ENCODE assay signal across 11 cellular contexts in the genomic region with DNA sequence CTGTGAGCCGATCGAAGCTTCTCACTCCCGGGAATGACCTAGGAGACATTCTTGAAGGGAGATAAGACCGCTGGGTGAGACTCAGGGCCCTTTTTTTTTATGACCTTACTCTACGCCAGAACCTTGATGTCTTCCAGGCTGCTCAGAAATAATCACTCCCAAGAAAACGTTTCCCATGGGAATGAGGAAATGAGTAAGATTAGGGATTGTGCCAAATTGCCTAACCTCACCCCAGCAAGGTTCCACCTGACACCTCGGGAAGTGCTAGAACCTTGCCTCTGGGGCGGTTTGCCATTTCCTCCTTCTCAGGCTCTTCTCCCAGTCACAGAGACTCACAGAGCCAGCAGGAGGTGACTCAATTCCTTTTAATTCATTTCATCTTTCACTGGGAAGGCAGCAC. TPM values are rescaled to one million over a fixed set of nuclear protein-coding genes. Genes with fewer than 3 reads are reported as not detected.
DNase-seq lines count a peak whose midpoint lies in the region; ATAC-seq, FAIRE-seq and TF ChIP-seq lines count a peak whose summit lies in the region.
"Had no signal": no experiment of that assay in that cellular context is flagged by ENCODE, and none has a peak within 500 bp of the region (broad histone marks: within the 10 kb centered on the region; RNA-seq: fewer than 3 reads in every experiment).

No MANE protein-coding gene starts in this region.

- POLR2A ChIA-PET in WTC11 (lab: Charles Lee): no interaction called here

- no peaks in the 10 kb centered on the region for H3K9me3 Mint-ChIP-seq in WTC11

- peaks cover 11% of the 10 kb centered on the region for H3K4me1 Mint-ChIP-seq in WTC11

- TF ChIP-seq CTCF in RWPE2 (IDR thresholded peaks at IDR 0.05; ENCODE audit: poor library complexity, severe bottlenecking): no peak
- TF ChIP-seq CTCF in fibroblast of villous mesenchyme (IDR thresholded peaks at IDR 0.05; ENCODE audit: insufficient read depth, low read depth, low read length): no peak
- no peak for TF ChIP-seq CTCF in WTC11 (IDR thresholded peaks at IDR 0.05)

- peaks cover 37% of the 10 kb centered on the region for H3K27me3 Mint-ChIP-seq in WTC11 (ENCODE audit: low read depth)

- DNase-seq in ELR (ENCODE audit: low read depth) (peak; percentile 96), RWPE2 (ENCODE audit: low spot score) (peak; percentile 85), fibroblast of villous mesenchyme (ENCODE audit: low read depth) (peak; percentile 99), pulmonary artery endothelial cell (ENCODE audit: low read depth, low spot score) (peak; percentile 90), WTC11 (ENCODE audit: low spot score) (no peak), GM12891 (ENCODE audit: insufficient read length, low spot score) (no peak), NCI-H510A (lab: John Stamatoyannopoulos, UW) (no peak), H7 (no peak)
- DNase-seq: stimulated activated CD4-positive, alpha-beta T cell treated with anti-CD3 and anti-CD28 coated beads, Interleukin-12 subunit alpha, Interleukin-12 subunit beta, amount 100 ng/mL, for 4 hours had no signal

- peaks cover 30% of the 10 kb centered on the region for H3K4me1 ChIP-seq in RWPE2 (ENCODE audit: insufficient read depth, poor library complexity, severe bottlenecking)

- H3K27ac Mint-ChIP-seq in WTC11: no peak overlapping the region

- ATAC-seq in RWPE2 (ENCODE audit: low read depth) (peak; percentile 69), WTC11 (no peak)
- ATAC-seq: GM12878 had no signal

- no peaks in the 10 kb centered on the region for H3K36me3 Mint-ChIP-seq in WTC11

- H3K36me3 ChIP-seq in RWPE2 (ENCODE audit: low read depth) (no peaks in the 10 kb centered on the region), H7 (replicated peaks; ENCODE audit: control insufficient read depth, insufficient read depth, low read length) (no peaks in the 10 kb centered on the region)
- H3K36me3 ChIP-seq: cardiac muscle cell had no signal

- CTCF ChIA-PET in WTC11 (lab: Charles Lee): interaction anchor here (3.6 kb wide), 1 partner anchor 80 kb away, joined by 16 read pairs; no protein-coding TSS in a partner anchor

- no peak for TF ChIP-seq POLR2A in GM12891 (IDR thresholded peaks at IDR 0.05; ENCODE audit: low read depth, low read length)

- H3K4me3 Mint-ChIP-seq in WTC11: no peak overlapping the region

- H3K27ac ChIP-seq in RWPE2 (ENCODE audit: poor library complexity, severe bottlenecking): peak overlapping the region; percentile 69
- H3K27ac ChIP-seq: cardiac muscle cell had no signal

- no peaks in the 10 kb centered on the region for H3K9me3 ChIP-seq in RWPE2 (ENCODE audit: severe bottlenecking)

- FAIRE-seq in GM12891 (lab: Jason Lieb, UNC): no peak
- FAIRE-seq: GM12878 had no signal

- H3K27me3 ChIP-seq in RWPE2 (ENCODE audit: insufficient read depth, poor library complexity, severe bottlenecking) (no peaks in the 10 kb centered on the region), H7 (ENCODE audit: control insufficient read depth, insufficient read depth, low read length) (peaks cover 18% of the 10 kb centered on the region)
- H3K27me3 ChIP-seq: cardiac muscle cell had no signal

- no peak overlapping the region for H3K4me3 ChIP-seq in RWPE2 (ENCODE audit: severe bottlenecking)
- peak overlapping the region; percentile 17 for H3K4me3 ChIP-seq in fibroblast of villous mesenchyme (ENCODE audit: low read depth, low read length)
- no peak overlapping the region for H3K4me3 ChIP-seq in H7 (ENCODE audit: insufficient read depth, low read depth, low read length)
- H3K4me3 ChIP-seq: cardiac muscle cell, GM12878 had no signal

TF ChIP-seq in WTC11, 78 proteins besides CTCF, POLR2A, EP300 and RAD21:
- TF ChIP-seq RORB (CRISPR knock-in tag; IDR thresholded peaks at IDR 0.05): no peak
- TF ChIP-seq GABPB1 (CRISPR knock-in tag; IDR thresholded peaks at IDR 0.05): no peak
- no peak for TF ChIP-seq FOXP1 (CRISPR knock-in tag; IDR thresholded peaks at IDR 0.05; ENCODE audit: borderline replicate concordance)
- TF ChIP-seq MXD4 (CRISPR knock-in tag; IDR thresholded peaks at IDR 0.05; ENCODE audit: borderline replicate concordance): no peak
- TF ChIP-seq, protein P1, sequence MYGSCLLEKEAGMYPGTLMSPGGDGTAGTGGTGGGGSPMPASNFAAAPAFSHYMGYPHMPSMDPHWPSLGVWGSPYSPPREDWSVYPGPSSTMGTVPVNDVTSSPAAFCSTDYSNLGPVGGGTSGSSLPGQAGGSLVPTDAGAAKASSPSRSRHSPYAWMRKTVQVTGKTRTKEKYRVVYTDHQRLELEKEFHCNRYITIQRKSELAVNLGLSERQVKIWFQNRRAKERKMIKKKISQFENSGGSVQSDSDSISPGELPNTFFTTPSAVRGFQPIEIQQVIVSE (CRISPR knock-in tag; IDR thresholded peaks at IDR 0.05; ENCODE audit: borderline replicate concordance): no peak
- no peak for TF ChIP-seq CBFB (CRISPR knock-in tag; IDR thresholded peaks at IDR 0.05; ENCODE audit: low read depth)
- no peak for TF ChIP-seq ZNF423 (CRISPR knock-in tag; IDR thresholded peaks at IDR 0.05)
- TF ChIP-seq ATF1 (CRISPR knock-in tag; IDR thresholded peaks at IDR 0.05): no peak
- TF ChIP-seq NFATC4 (CRISPR knock-in tag; IDR thresholded peaks at IDR 0.05): no peak
- TF ChIP-seq, protein P2, sequence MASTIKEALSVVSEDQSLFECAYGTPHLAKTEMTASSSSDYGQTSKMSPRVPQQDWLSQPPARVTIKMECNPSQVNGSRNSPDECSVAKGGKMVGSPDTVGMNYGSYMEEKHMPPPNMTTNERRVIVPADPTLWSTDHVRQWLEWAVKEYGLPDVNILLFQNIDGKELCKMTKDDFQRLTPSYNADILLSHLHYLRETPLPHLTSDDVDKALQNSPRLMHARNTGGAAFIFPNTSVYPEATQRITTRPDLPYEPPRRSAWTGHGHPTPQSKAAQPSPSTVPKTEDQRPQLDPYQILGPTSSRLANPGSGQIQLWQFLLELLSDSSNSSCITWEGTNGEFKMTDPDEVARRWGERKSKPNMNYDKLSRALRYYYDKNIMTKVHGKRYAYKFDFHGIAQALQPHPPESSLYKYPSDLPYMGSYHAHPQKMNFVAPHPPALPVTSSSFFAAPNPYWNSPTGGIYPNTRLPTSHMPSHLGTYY (CRISPR knock-in tag; IDR thresholded peaks at IDR 0.05): no peak
- no peak for TF ChIP-seq NFE2L1 (CRISPR knock-in tag; IDR thresholded peaks at IDR 0.05)

TF ChIP-seq in GM12891, 5 proteins besides CTCF, POLR2A, EP300 and RAD21:
- TF ChIP-seq SPI1 (IDR thresholded peaks at IDR 0.05; ENCODE audit: low read depth, low read length): no peak
- TF ChIP-seq POLR2AphosphoS5 (IDR thresholded peaks at IDR 0.05; ENCODE audit: low read depth, low read length): no peak
- no peak for TF ChIP-seq TAF1 (IDR thresholded peaks at IDR 0.05; ENCODE audit: low read depth, low read length)
- TF ChIP-seq POU2F2 (IDR thresholded peaks at IDR 0.05; ENCODE audit: low read depth, low read length): no peak
- TF ChIP-seq PAX5 (IDR thresholded peaks at IDR 0.05; ENCODE audit: insufficient read depth, low read length, severe bottlenecking): no peak

RNA-seq across cellular contexts. Expression of a gene that starts 2.3 kb away (rescaled TPM):
- total RNA-seq in fibroblast of villous mesenchyme (2.9 and 4.7 TPM in 2 replicates), pulmonary artery endothelial cell (2.6 and 14.0 TPM in 2 replicates), WTC11 (2021) (0.39 to 0.79 TPM (median 0.55 TPM) in 3 replicates)
- 6.2 TPM for polyA plus RNA-seq in GM12891 (2012; ENCODE audit: low read depth, missing spikeins)
- 0.30 and 0.94 TPM in 2 replicates for total RNA-seq in H7 (2014; rRNA removed; shearing (Covaris generic))

RNA-seq across cellular contexts. Expression of a gene that starts 57.6 kb away (rescaled TPM):
- total RNA-seq in fibroblast of villous mesenchyme (107 and 108 TPM in 2 replicates), pulmonary artery endothelial cell (95.2 and 113 TPM in 2 replicates), WTC11 (2021) (90.8 to 95.0 TPM (median 92.2 TPM) in 3 replicates)
- polyA plus RNA-seq in GM12891 (2012; ENCODE audit: low read depth, missing spikeins): 178 TPM
- 84.3 and 105 TPM in 2 replicates for total RNA-seq in H7 (2014; rRNA removed; shearing (Covaris generic))

Comparison
In these comparisons a context has a peak if more than half of its experiments do, and no peak if none do; other contexts are left out.
1. DNase-seq: peak in ELR (single experiment), RWPE2 (single experiment), fibroblast of villous mesenchyme (single experiment) and pulmonary artery endothelial cell (single experiment); none in WTC11 (single experiment), GM12891 (single experiment), NCI-H510A (single experiment) and H7 (single experiment).